Comparison of ENCODE assay signal across 10 cellular contexts in the genomic region with DNA sequence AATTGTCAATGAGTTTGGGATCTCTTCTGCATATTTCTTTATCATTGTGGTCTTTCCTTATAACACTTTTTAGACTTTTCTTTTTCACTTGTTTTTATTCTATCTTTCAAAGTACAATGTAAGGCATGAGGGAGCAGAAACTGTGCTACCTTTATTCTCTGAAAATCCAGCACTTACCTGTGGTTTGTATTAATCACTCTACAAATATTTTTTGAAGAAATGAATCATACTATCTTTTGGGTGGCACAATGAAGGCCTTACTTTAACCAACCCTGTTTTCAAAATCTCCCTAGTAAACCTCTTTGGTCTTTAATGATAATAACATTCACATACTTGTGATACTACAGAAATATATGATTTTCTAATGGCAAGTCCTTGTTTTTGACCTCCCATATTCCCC. TPM values are rescaled to one million over a fixed set of nuclear protein-coding genes. Genes with fewer than 3 reads are reported as not detected.
DNase-seq lines count a peak whose midpoint lies in the region; FAIRE-seq and TF ChIP-seq lines count a peak whose summit lies in the region.
"Not testable (repeated sequence)": the region's sequence is repeated elsewhere in the genome, so short reads cannot be mapped to it uniquely, and the experiment has no call there.
"Had no signal": no experiment of that assay in that cellular context is flagged by ENCODE, and none has a peak within 500 bp of the region (broad histone marks: within the 10 kb centered on the region; RNA-seq: fewer than 3 reads in every experiment).

No MANE protein-coding gene starts in this region.

- not testable (repeated sequence) for DNase-seq in D721Med (ENCODE audit: insufficient read length, low spot score); RCC 7860 (ENCODE audit: low spot score); astrocyte (ENCODE audit: low read depth); epithelial cell of prostate (ENCODE audit: low read depth, low spot score)
- DNase-seq in kidney glomerular epithelial cell (lab: John Stamatoyannopoulos, UW) (peak; percentile 34), renal cortical epithelial cell (ENCODE audit: low read depth) (peak; percentile 21)

- H3K4me1 ChIP-seq in astrocyte (ENCODE audit: insufficient read depth, low read length) = not testable (repeated sequence)

- not testable (repeated sequence) for H2AFZ ChIP-seq in astrocyte (ENCODE audit: low read depth, low read length)

- H3K36me3 ChIP-seq in astrocyte (ENCODE audit: insufficient read depth, low read length) = not testable (repeated sequence)

- H3K9me3 ChIP-seq in astrocyte (ENCODE audit: insufficient read depth, low read depth, low read length) = not testable (repeated sequence)

- H3K36me3 Mint-ChIP-seq in astrocyte (ENCODE audit: low read depth, unreplicated experiment) = not testable (repeated sequence)

- not testable (repeated sequence) for TF ChIP-seq CTCF in D721Med (IDR thresholded peaks at IDR 0.05; ENCODE audit: insufficient read depth, missing control alignments); astrocyte (IDR thresholded peaks at IDR 0.05; ENCODE audit: insufficient read depth, low read depth, low read length)

- not testable (repeated sequence) for H3K9me3 Mint-ChIP-seq in astrocyte (ENCODE audit: unreplicated experiment)

- not testable (repeated sequence) for H3K4me3 Mint-ChIP-seq in astrocyte (ENCODE audit: unreplicated experiment)

- not testable (repeated sequence) for H3K79me2 ChIP-seq in astrocyte (ENCODE audit: insufficient read depth, low read length)

- not testable (repeated sequence) for H3K27me3 Mint-ChIP-seq in astrocyte (ENCODE audit: low read depth, unreplicated experiment)

- not testable (repeated sequence) for H3K27me3 ChIP-seq in astrocyte (ENCODE audit: insufficient read depth, low read length)

- not testable (repeated sequence) for H3K9ac ChIP-seq in astrocyte (ENCODE audit: low read length)

- H4K20me1 ChIP-seq in astrocyte (ENCODE audit: insufficient read depth, low read length) = not testable (repeated sequence)

- peak; percentile 80 for FAIRE-seq in D721Med (lab: Jason Lieb, UNC)
- FAIRE-seq in RCC 7860 (lab: Jason Lieb, UNC) = peak; percentile 52
- FAIRE-seq in astrocyte (lab: Jason Lieb, UNC) = peak; percentile 26
- peak; percentile 62 for FAIRE-seq in colon (lab: Jason Lieb, UNC)

- not testable (repeated sequence) for H3K4me2 ChIP-seq in astrocyte (ENCODE audit: low read length)

- not testable (repeated sequence) for H3K4me1 Mint-ChIP-seq in astrocyte (ENCODE audit: low read depth, unreplicated experiment)

- not testable (repeated sequence) for H3K27ac ChIP-seq in astrocyte (ENCODE audit: low read depth, low read length)
- peak overlapping the region; percentile 66 for H3K27ac ChIP-seq in epithelial cell of prostate

- not testable (repeated sequence) for H3K4me3 ChIP-seq in astrocyte (ENCODE audit: insufficient read depth, low read depth, low read length)

- not testable (repeated sequence) for H3K27ac Mint-ChIP-seq in astrocyte (ENCODE audit: unreplicated experiment)

RNA-seq across cellular contexts. Expression of a gene that starts 2.9 kb away (rescaled TPM):
- total RNA-seq in astrocyte (not detected in 2 replicates), renal cortical epithelial cell (0.10 TPM in 1 of 2 replicates, not detected in the other)
- total RNA-seq: A673; CD4-positive, alpha-beta memory T cell; GM23248 had no signal
